ENCODE assay signal across 1 cellular context in the genomic region with DNA sequence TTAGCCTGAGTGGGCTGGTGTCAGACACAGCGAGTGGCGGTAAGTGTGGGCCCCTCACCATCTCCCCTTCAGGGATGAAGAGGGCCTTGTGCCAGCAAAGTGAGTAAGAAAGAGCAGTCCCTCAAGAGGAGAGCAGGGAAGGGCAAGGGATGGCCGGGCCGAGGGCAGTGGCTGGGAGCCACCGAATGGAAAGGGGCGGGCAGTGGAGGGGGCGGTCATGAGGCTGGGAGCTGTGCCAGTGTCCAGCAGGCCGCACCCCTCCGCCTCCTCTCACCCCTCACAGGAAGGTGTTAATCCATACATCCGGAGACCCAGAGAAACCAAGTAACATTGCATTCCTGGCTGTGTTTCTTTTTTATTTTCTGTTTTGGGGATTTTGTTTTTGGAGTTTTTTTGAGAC.
TF ChIP-seq lines count a peak whose summit lies in the region.

No MANE protein-coding gene starts in this region.

TF ChIP-seq in HepG2, 621 proteins besides CTCF, POLR2A, EP300 and RAD21:
- TF ChIP-seq SNAI1 (CRISPR knock-in tag; IDR thresholded peaks at IDR 0.05; ENCODE audit: borderline replicate concordance), result no peak
- no peak for TF ChIP-seq MTA3 (CRISPR knock-in tag; IDR thresholded peaks at IDR 0.05)
- TF ChIP-seq ZNF367 (CRISPR knock-in tag; IDR thresholded peaks at IDR 0.05; ENCODE audit: borderline replicate concordance), result no peak
- TF ChIP-seq THYN1 (CRISPR knock-in tag; IDR thresholded peaks at IDR 0.05; ENCODE audit: borderline replicate concordance, low read depth), result no peak
- no peak for TF ChIP-seq ZNF644 (CRISPR knock-in tag; IDR thresholded peaks at IDR 0.05; ENCODE audit: low read depth)
- TF ChIP-seq, protein P1, sequence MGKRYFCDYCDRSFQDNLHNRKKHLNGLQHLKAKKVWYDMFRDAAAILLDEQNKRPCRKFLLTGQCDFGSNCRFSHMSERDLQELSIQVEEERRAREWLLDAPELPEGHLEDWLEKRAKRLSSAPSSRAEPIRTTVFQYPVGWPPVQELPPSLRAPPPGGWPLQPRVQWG (CRISPR knock-in tag; IDR thresholded peaks at IDR 0.05; ENCODE audit: borderline replicate concordance, low read depth), result no peak
- no peak for TF ChIP-seq REPIN1 (CRISPR knock-in tag; IDR thresholded peaks at IDR 0.05; ENCODE audit: borderline replicate concordance, low read depth)
- TF ChIP-seq ARID2 (CRISPR knock-in tag; IDR thresholded peaks at IDR 0.05; ENCODE audit: borderline replicate concordance), result no peak
